Comparison of ENCODE assay signal across 9 cellular contexts in the genomic region with DNA sequence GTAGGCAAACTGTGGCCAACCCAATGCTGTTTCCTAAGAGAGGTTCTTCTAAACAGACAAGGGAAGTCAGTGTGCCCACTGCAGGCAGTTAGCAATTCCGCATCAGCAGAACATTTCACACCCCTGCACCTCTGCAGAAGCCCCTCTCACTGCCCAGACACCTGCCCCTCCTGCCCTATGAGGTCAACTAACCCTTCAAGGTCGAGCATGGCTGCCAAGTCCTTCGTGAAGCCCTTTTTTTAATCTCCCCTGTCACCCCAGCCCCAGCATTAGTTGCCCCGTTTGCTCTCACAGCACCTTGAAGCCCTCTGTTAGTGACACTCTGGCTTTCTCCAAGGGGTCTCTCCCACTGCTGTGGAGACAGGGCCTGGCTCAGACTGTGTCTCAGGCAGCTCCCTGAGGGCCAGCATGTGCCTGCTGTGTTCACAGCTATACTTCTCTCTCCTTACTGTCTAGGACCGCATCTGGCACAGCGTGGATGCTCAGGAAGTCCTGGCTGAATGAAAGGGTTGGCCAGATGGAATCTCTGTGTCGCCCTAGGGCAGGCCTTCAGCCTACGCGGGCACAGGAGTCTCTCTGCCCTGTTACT. TPM values are rescaled to one million over a fixed set of nuclear protein-coding genes. Genes with fewer than 3 reads are reported as not detected.
DNase-seq lines count a peak whose midpoint lies in the region; TF ChIP-seq lines count a peak whose summit lies in the region.
"Had no signal": no experiment of that assay in that cellular context is flagged by ENCODE, and none has a peak within 500 bp of the region (broad histone marks: within the 10 kb centered on the region; RNA-seq: fewer than 3 reads in every experiment).

No MANE protein-coding gene starts in this region.

- H2BK5ac ChIP-seq in H9 (ENCODE audit: insufficient read length, low read length) = no peak overlapping the region

- H3K4me2 ChIP-seq in H9 (ENCODE audit: insufficient read depth, insufficient read length, low read length) = no peak overlapping the region
- no peak overlapping the region for H3K4me2 ChIP-seq in smooth muscle cell

- no peak overlapping the region for H3K14ac ChIP-seq in H9 (ENCODE audit: insufficient read depth, low read length)

- no peak for TF ChIP-seq CTCF in H9 (conservative IDR thresholded peaks at IDR 0.05)
- TF ChIP-seq CTCF in RWPE1 (conservative IDR thresholded peaks at IDR 0.05; ENCODE audit: low read depth) = no peak
- TF ChIP-seq CTCF in endodermal cell (conservative IDR thresholded peaks at IDR 0.05) = no peak
- TF ChIP-seq CTCF in smooth muscle cell (IDR thresholded peaks at IDR 0.05; ENCODE audit: borderline replicate concordance, insufficient read depth, poor library complexity, severe bottlenecking) = no peak

- peak overlapping the region in 1 of 2 experiments; percentile 54; a peak in 2 of 5 replicates for H3K4me3 Mint-ChIP-seq in H9
- H3K4me3 Mint-ChIP-seq in endodermal cell = no peak overlapping the region

- H3K79me1 ChIP-seq in H9 (ENCODE audit: insufficient read depth, low read depth, low read length, poor library complexity, severe bottlenecking) = peaks cover 2% of the 10 kb centered on the region

- H3K27ac Mint-ChIP-seq in H9 (peak overlapping the region; percentile 31 to 92 (median 88); a peak in 4 of 7 replicates), endodermal cell (peak overlapping the region; percentile 12)

- no peak overlapping the region for H3K4ac ChIP-seq in H9 (ENCODE audit: low read depth, low read length)

- H3F3A ChIP-seq in smooth muscle cell (ENCODE audit: low read depth) = peaks cover 11% of the 10 kb centered on the region

- no peak overlapping the region for H2BK12ac ChIP-seq in H9 (ENCODE audit: insufficient read length, low read depth, low read length)

- no CpG with 5 or more reads among the region's 9 CpGs for WGBS in H9 (ENCODE audit: extremely low coverage, insufficient read length, low lambda C conversion rate)
- WGBS in endodermal cell (ENCODE audit: insufficient coverage in 1 of 2, insufficient read length in 1 of 2), 2 experiments = 96 to 100% methylated on average over 3 to 9 of the region's 9 CpGs
- 91% methylated on average over 9 of the region's 9 CpGs for WGBS in smooth muscle cell (ENCODE audit: low lambda C conversion rate)

- H3K9me3 Mint-ChIP-seq in H9 (no peaks in the 10 kb centered on the region; a peak in 1 of 5 replicates), endodermal cell (no peaks in the 10 kb centered on the region)

- no peak overlapping the region for H3K4me3 ChIP-seq in endodermal cell (ENCODE audit: low read length)
- no peak overlapping the region for H3K4me3 ChIP-seq in smooth muscle cell

- H4K5ac ChIP-seq in H9 (ENCODE audit: insufficient read length, low read depth, low read length) = no peak overlapping the region

- POLR2A ChIA-PET in RWPE1 (lab: Yijun Ruan, JAX; ENCODE audit: low non-redundant PET) = no interaction called here

- H3K9me3 ChIP-seq in H9 (ENCODE audit: control insufficient read depth, low read depth, low read length) = no peaks in the 10 kb centered on the region
- no peaks in the 10 kb centered on the region for H3K9me3 ChIP-seq in endodermal cell (ENCODE audit: control insufficient read depth, low read length)
- no peaks in the 10 kb centered on the region for H3K9me3 ChIP-seq in smooth muscle cell (replicated peaks; ENCODE audit: low read depth)

- H3K4me1 ChIP-seq in H9 (ENCODE audit: insufficient read depth, low read length) = no peaks in the 10 kb centered on the region; the same call in 1 of the 2 replicates
- peaks cover 5% of the 10 kb centered on the region for H3K4me1 ChIP-seq in endodermal cell (ENCODE audit: control insufficient read depth, insufficient read depth, low read length)
- H3K4me1 ChIP-seq in smooth muscle cell (ENCODE audit: low read depth) = peaks cover 24% of the 10 kb centered on the region

- no peak overlapping the region for H3T11ph ChIP-seq in H9 (ENCODE audit: low read length)

- H3K9ac ChIP-seq in H9 (ENCODE audit: extremely low read depth, insufficient read length, low read length) (no peak overlapping the region), endodermal cell (ENCODE audit: extremely low read depth, low read length, poor library complexity, severe bottlenecking) (no peak overlapping the region), smooth muscle cell (ENCODE audit: low read depth) (no peak overlapping the region)

- H2BK20ac ChIP-seq in H9 (ENCODE audit: low read depth, low read length, poor library complexity, severe bottlenecking) = no peak overlapping the region

- CTCF ChIA-PET in RWPE1 (lab: Yijun Ruan, JAX) = interaction anchor here (0.6 to 0.9 kb wide), 3 partner anchors 16 to 142 kb away, joined by 3 to 6 read pairs (median 4); no protein-coding TSS in a partner anchor

- H3K27me3 ChIP-seq in H9 (ENCODE audit: insufficient read depth, low read length) = no peaks in the 10 kb centered on the region
- no peaks in the 10 kb centered on the region for H3K27me3 ChIP-seq in endodermal cell (ENCODE audit: control insufficient read depth, insufficient read depth, low read length, poor library complexity, severe bottlenecking)
- H3K27me3 ChIP-seq in smooth muscle cell (ENCODE audit: low read depth) = no peaks in the 10 kb centered on the region

- no peak overlapping the region for H3K56ac ChIP-seq in H9 (ENCODE audit: insufficient read length, low read depth, low read length)

- no peak overlapping the region for H3K23ac ChIP-seq in H9 (ENCODE audit: insufficient read length, low read depth, low read length)

- DNase-seq in H9 = no peak
- no peak for DNase-seq in RWPE1 (ENCODE audit: low spot score)
- DNase-seq in endodermal cell = peak; percentile 55
- no peak for DNase-seq in smooth muscle cell (lab: John Stamatoyannopoulos, UW; ENCODE audit: unreplicated experiment)
- DNase-seq in occipital lobe (lab: John Stamatoyannopoulos, UW) = no peak
- DNase-seq in SIG-M5 treated with dmso at 0.1 percent for 504 hours (lab: John Stamatoyannopoulos, UW; ENCODE audit: unreplicated experiment) = no peak
- DNase-seq in NCI-H1694 (lab: John Stamatoyannopoulos, UW) = no peak
- DNase-seq: kidney glomerular epithelial cell, NCI-H146 had no signal

- H3K27me3 Mint-ChIP-seq in H9 (ENCODE audit: low read depth) (no peaks in the 10 kb centered on the region), endodermal cell (ENCODE audit: insufficient read depth) (no peaks in the 10 kb centered on the region)

- H3K27ac ChIP-seq in H9 (ENCODE audit: insufficient read length, low read depth, low read length) (no peak overlapping the region), RWPE1 (peak overlapping the region; percentile 97), endodermal cell (ENCODE audit: low read depth, low read length) (no peak overlapping the region), smooth muscle cell (ENCODE audit: low read depth) (peak overlapping the region; percentile 99)

- peaks cover 68 to 75% of the 10 kb centered on the region in 2 experiments for H3K4me1 Mint-ChIP-seq in H9
- peaks cover 16% of the 10 kb centered on the region for H3K4me1 Mint-ChIP-seq in endodermal cell

- no peak overlapping the region for H2BK120ac ChIP-seq in H9 (ENCODE audit: low read depth, low read length, poor library complexity, severe bottlenecking)

- H3K36me3 ChIP-seq in endodermal cell (ENCODE audit: control insufficient read depth, insufficient read depth, low read length) (peaks cover 22% of the 10 kb centered on the region), smooth muscle cell (ENCODE audit: low read depth) (no peaks in the 10 kb centered on the region)

- no peak overlapping the region for H4K8ac ChIP-seq in H9 (replicated peaks; ENCODE audit: insufficient read length, low read depth, low read length)

- no peak overlapping the region for H2AFZ ChIP-seq in H9 (ENCODE audit: low read length)
- no peak overlapping the region for H2AFZ ChIP-seq in smooth muscle cell (ENCODE audit: low read depth)

- peaks cover 2% of the 10 kb centered on the region for H4K20me1 ChIP-seq in H9 (ENCODE audit: control insufficient read depth, insufficient read depth, insufficient read length)
- H4K20me1 ChIP-seq in smooth muscle cell (ENCODE audit: low read depth) = peaks cover 92% of the 10 kb centered on the region

- no peak overlapping the region for H2AK5ac ChIP-seq in H9 (ENCODE audit: insufficient read length, low read length)

- no peaks in the 10 kb centered on the region for H3K23me2 ChIP-seq in H9 (ENCODE audit: insufficient read length, low read depth, low read length, poor library complexity, severe bottlenecking)

- H4K91ac ChIP-seq in H9 (ENCODE audit: insufficient read length, low read depth, low read length) = no peak overlapping the region

- peaks cover 78 to 95% (median 94%) of the 10 kb centered on the region in 3 experiments; a peak in 6 of 7 replicates for H3K36me3 Mint-ChIP-seq in H9 (ENCODE audit: insufficient read depth in 1 of 3, low read depth in 3 of 3)
- peaks cover 59% of the 10 kb centered on the region for H3K36me3 Mint-ChIP-seq in endodermal cell (ENCODE audit: low read depth)

- no peak overlapping the region for H3K18ac ChIP-seq in H9 (ENCODE audit: insufficient read length, low read depth, low read length)

- H3K79me2 ChIP-seq in H9 (ENCODE audit: insufficient read depth, low read length) (peaks cover 17% of the 10 kb centered on the region; the same call in 1 of the 2 replicates), smooth muscle cell (ENCODE audit: low read depth) (peaks cover 68% of the 10 kb centered on the region)

- no peak overlapping the region for H2BK15ac ChIP-seq in H9 (ENCODE audit: low read depth, low read length)

RNA-seq across cellular contexts. Expression of gene SLC2A1, which starts 20.0 kb away (rescaled TPM):
- 186 and 187 TPM in 2 replicates for total RNA-seq in H9 (2021)
- 10 to 100 TPM; 42.5 to 69.7 TPM for total RNA-seq in endodermal cell
- 172 TPM for polyA plus RNA-seq in endodermal cell (2013, experiment 1 of 2)
- 136 TPM for polyA plus RNA-seq in endodermal cell (2013, experiment 2 of 2)
- total RNA-seq in smooth muscle cell = 749 and 1,091 TPM in 2 replicates
- 275 and 842 TPM in 2 replicates for polyA plus RNA-seq in smooth muscle cell
- total RNA-seq in occipital lobe = 29.3 TPM

Comparison
In these comparisons a context has a peak if more than half of its experiments do, and no peak if none do; other contexts are left out.
1. H3K27ac ChIP-seq: peak in RWPE1 (single experiment) and smooth muscle cell (single experiment); none in H9 (single experiment) and endodermal cell (single experiment).